Comparison of ENCODE assay signal across 8 cellular contexts in the genomic region with DNA sequence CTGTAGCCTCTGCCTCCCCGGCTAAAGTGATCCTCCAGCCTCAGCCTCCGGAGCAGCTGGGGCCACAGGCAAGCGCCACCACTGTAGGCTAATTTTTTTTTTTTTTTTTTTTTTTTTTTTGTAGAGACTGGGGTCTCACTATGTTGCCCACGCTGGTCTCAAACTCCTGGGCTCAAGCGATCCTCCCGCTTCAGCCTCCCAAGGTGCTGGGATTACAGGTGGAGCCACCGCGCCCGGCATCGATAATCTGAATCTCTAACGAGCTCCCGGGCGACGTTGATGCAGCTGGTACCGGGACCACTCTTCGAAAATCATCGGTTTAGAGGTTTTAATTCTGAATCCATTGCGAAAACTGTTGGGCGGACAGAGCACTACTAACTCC. TPM values are rescaled to one million over a fixed set of nuclear protein-coding genes. Genes with fewer than 3 reads are reported as not detected.
DNase-seq lines count a peak whose midpoint lies in the region; ATAC-seq, FAIRE-seq and TF ChIP-seq lines count a peak whose summit lies in the region.

No MANE protein-coding gene starts in this region.

- TF ChIP-seq POLR2A in K562 (conservative IDR thresholded peaks at IDR 0.05): no peak

- no peaks in the 10 kb centered on the region for H3K9me1 ChIP-seq in K562 (ENCODE audit: control insufficient read depth, insufficient read depth, low read length)

- no peak overlapping the region for H3K23ac ChIP-seq in mesenchymal stem cell (ENCODE audit: low read length in 2 of 2)

- H3K4me1 Mint-ChIP-seq in CD4-positive, alpha-beta T cell (ENCODE audit: low read depth): peaks cover 43% of the 10 kb centered on the region

- TF ChIP-seq RAD21 in K562 (CRISPR knock-in tag; conservative IDR thresholded peaks at IDR 0.05 in 1 of 2, IDR thresholded peaks at IDR 0.05 in 1 of 2): no peak

- in situ Hi-C loops in K562 (cut with MboI): no loop called here

- H4K91ac ChIP-seq in mesenchymal stem cell (ENCODE audit: low read length): no peak overlapping the region

- H2BK120ac ChIP-seq in mesenchymal stem cell (ENCODE audit: low read depth, low read length): no peak overlapping the region

- no peak overlapping the region for H2BK5ac ChIP-seq in mesenchymal stem cell (ENCODE audit: low read depth, low read length, poor library complexity, severe bottlenecking)

- ATAC-seq in CD4-positive, alpha-beta T cell (ENCODE audit: poor library complexity): no peak
- ATAC-seq in HG02763 (IDR thresholded peaks at IDR 0.05; ENCODE audit: unreplicated experiment) (peak; percentile 2), K562 (peak; percentile 2)

- no peak overlapping the region for H2AK5ac ChIP-seq in mesenchymal stem cell (ENCODE audit: low read length, severe bottlenecking)

- peak overlapping the region; percentile 96 for H3K4me3 Mint-ChIP-seq in CD4-positive, alpha-beta T cell

- H3K4me3 ChIP-seq in K562 (peak overlapping the region; percentile 63), mesenchymal stem cell (ENCODE audit: insufficient read depth in 1 of 2, low read depth in 1 of 2, low read length in 2 of 2) (peak overlapping the region; percentile 81 to 97)

- peak overlapping the region in 1 of 2 experiments; percentile 42 for H2BK12ac ChIP-seq in mesenchymal stem cell (ENCODE audit: low read length in 2 of 2)

- H3K36me3 ChIP-seq in K562 (ENCODE audit: control insufficient read depth, insufficient read depth, low read length): peaks cover 16% of the 10 kb centered on the region; the same call in 1 of the 3 replicates
- peaks cover 2 to 10% of the 10 kb centered on the region in 2 experiments for H3K36me3 ChIP-seq in mesenchymal stem cell (ENCODE audit: control insufficient read depth in 1 of 2, insufficient read depth in 2 of 2, low read depth in 1 of 2, low read length in 2 of 2)

- H3K27ac Mint-ChIP-seq in CD4-positive, alpha-beta T cell: peak overlapping the region; percentile 99

- WGBS in K562 (ENCODE audit: insufficient coverage, low coverage, missing lambda C conversion rate): 0% methylated on average over 11 of the region's 19 CpGs
- WGBS in mesenchymal stem cell: 34% methylated on average over 17 of the region's 19 CpGs

- peak overlapping the region; percentile 76 for H3K4me2 ChIP-seq in K562 (ENCODE audit: insufficient read depth, low read length)
- H3K4me2 ChIP-seq in mesenchymal stem cell (ENCODE audit: low read length, poor library complexity, severe bottlenecking): peak overlapping the region; percentile 62

- H3K9ac ChIP-seq in K562 (ENCODE audit: insufficient read depth in 1 of 2, low read depth in 2 of 2, low read length in 2 of 2) (peak overlapping the region; percentile 80 to 94), mesenchymal stem cell (ENCODE audit: low read length) (peak overlapping the region; percentile 99)

- peak overlapping the region in 1 of 2 experiments; percentile 86 for H3K4ac ChIP-seq in mesenchymal stem cell (ENCODE audit: low read depth in 1 of 2, low read length in 2 of 2)

- H3K27me3 ChIP-seq in CD4-positive, alpha-beta T cell (ENCODE audit: control insufficient read depth, insufficient read depth, low read length): no peaks in the 10 kb centered on the region
- no peaks in the 10 kb centered on the region for H3K27me3 ChIP-seq in K562 (ENCODE audit: control insufficient read depth in 2 of 2, insufficient read depth in 2 of 2, low read length in 2 of 2)
- no peaks in the 10 kb centered on the region for H3K27me3 ChIP-seq in mesenchymal stem cell (ENCODE audit: control insufficient read depth in 1 of 2, insufficient read depth in 1 of 2, low read length in 2 of 2)

- no peak overlapping the region for H3K14ac ChIP-seq in mesenchymal stem cell (ENCODE audit: low read length in 2 of 2)

- peak overlapping the region; percentile 97 for H3K27ac ChIP-seq in CD4-positive, alpha-beta T cell (ENCODE audit: low read depth, low read length)
- H3K27ac ChIP-seq in K562 (ENCODE audit: extremely low read depth, low read depth, low read length) (peak overlapping the region; percentile 91), mesenchymal stem cell (ENCODE audit: low read length, poor library complexity, severe bottlenecking) (peak overlapping the region; percentile 65)

- intact Hi-C loops in CD4-positive, alpha-beta T cell (cut with DNase I, micrococcal nuclease): loop anchor here (1.0 to 10.0 kb wide), 6 partner anchors 13 to 606 kb away; a partner anchor contains a TSS
- intact Hi-C loops in K562 (cut with micrococcal nuclease): loop anchor here (10.0 kb wide), 3 partner anchors 224 to 654 kb away; a partner anchor contains a TSS

- peaks cover 29% of the 10 kb centered on the region for H3K79me2 ChIP-seq in K562 (ENCODE audit: control insufficient read depth, insufficient read depth, low read length)

- POLR2A ChIA-PET in CD4-positive, alpha-beta T cell (lab: Charles Lee): interaction anchor here (0.6 to 2.4 kb wide), 13 partner anchors 10 to 971 kb away, joined by 3 to 31 read pairs (median 5); a partner anchor contains a TSS
- POLR2A ChIA-PET in K562 (lab: Yijun Ruan, JAX): interaction anchor here (0.5 to 1.7 kb wide), 5 partner anchors 13 to 1312 kb away, joined by 3 to 4 read pairs (median 3); a partner anchor contains a TSS

- H4K8ac ChIP-seq in mesenchymal stem cell (ENCODE audit: low read length): peak overlapping the region; percentile 52

- H3K27me3 Mint-ChIP-seq in CD4-positive, alpha-beta T cell: no peaks in the 10 kb centered on the region

- no peaks in the 10 kb centered on the region for H3K9me3 Mint-ChIP-seq in CD4-positive, alpha-beta T cell

- no peak for TF ChIP-seq CTCF in CD4-positive, alpha-beta T cell (IDR thresholded peaks at IDR 0.05)
- no peak for TF ChIP-seq CTCF in K562 (IDR thresholded peaks at IDR 0.05 in 2 of 3, conservative IDR thresholded peaks at IDR 0.05 in 1 of 3; ENCODE audit: insufficient read depth in 2 of 3, low read depth in 1 of 3, low read length in 3 of 3)

- CTCF ChIA-PET in CD4-positive, alpha-beta T cell (lab: Charles Lee): interaction anchor here (0.5 to 2.8 kb wide), 5 partner anchors 13 to 604 kb away, joined by 3 to 16 read pairs (median 4); a partner anchor contains a TSS
- CTCF ChIA-PET in K562 (lab: Yijun Ruan, JAX; ENCODE audit: low intra/inter-chr PET ratio): no interaction called here

- DNase-seq in CD4-positive, alpha-beta T cell: no peak
- DNase-seq in K562 (ENCODE audit: extremely low read depth in 1 of 4, low spot score in 3 of 4): no peak
- DNase-seq in mesenchymal stem cell: no peak
- DNase-seq in HT-29 (ENCODE audit: low spot score): no peak
- no peak for DNase-seq in SIG-M5 (lab: John Stamatoyannopoulos, UW)
- DNase-seq in effector CD8-positive, alpha-beta T cell (lab: John Stamatoyannopoulos, UW): no peak
- DNase-seq in stimulated activated CD4-positive, alpha-beta T cell treated with anti-CD3 and anti-CD28 coated beads, Interleukin-4, amount 100 ng/mL, for 24 hours: no peak

- H2AFZ ChIP-seq in K562 (ENCODE audit: low read depth, low read length) (peak overlapping the region; percentile 86), mesenchymal stem cell (ENCODE audit: low read depth, low read length) (peak overlapping the region; percentile 69)

- BruUV-seq in K562 (replicated peaks; lab: Mats Ljungman, UMichigan): TSS peak; percentile 78

- H3K18ac ChIP-seq in mesenchymal stem cell (ENCODE audit: low read depth in 1 of 2, low read length in 2 of 2): peak overlapping the region in 1 of 2 experiments; percentile 5

- peaks cover 17% of the 10 kb centered on the region for H3K79me1 ChIP-seq in mesenchymal stem cell (replicated peaks; ENCODE audit: low read length, poor library complexity, severe bottlenecking)

- H3K9me3 ChIP-seq in CD4-positive, alpha-beta T cell (ENCODE audit: control insufficient read depth, low read length): no peaks in the 10 kb centered on the region
- H3K9me3 ChIP-seq in K562 (replicated peaks; ENCODE audit: control insufficient read depth, insufficient read depth, low read depth, low read length) (no peaks in the 10 kb centered on the region), mesenchymal stem cell (ENCODE audit: control insufficient read depth, low read length) (no peaks in the 10 kb centered on the region)

- FAIRE-seq in K562 (lab: Jason Lieb, UNC): no peak

- peaks cover 44% of the 10 kb centered on the region for H3K36me3 Mint-ChIP-seq in CD4-positive, alpha-beta T cell (ENCODE audit: low read depth)

- H3K4me1 ChIP-seq in K562 (replicated peaks in 1 of 2; ENCODE audit: control insufficient read depth in 2 of 2, insufficient read depth in 2 of 2, low read length in 2 of 2): peaks cover 5 to 7% of the 10 kb centered on the region in 2 experiments; a peak in 3 of 5 replicates
- H3K4me1 ChIP-seq in mesenchymal stem cell (ENCODE audit: control insufficient read depth, insufficient read depth, low read depth, low read length): peaks cover 3% of the 10 kb centered on the region

- no peak for TF ChIP-seq EP300 in K562 (IDR thresholded peaks at IDR 0.05; ENCODE audit: low read length)

- H2BK15ac ChIP-seq in mesenchymal stem cell (ENCODE audit: low read depth, poor library complexity, severe bottlenecking): no peak overlapping the region

- H4K20me1 ChIP-seq in K562 (replicated peaks; ENCODE audit: control insufficient read depth, insufficient read depth, low read length): no peaks in the 10 kb centered on the region

TF ChIP-seq in K562, 482 proteins besides CTCF, POLR2A, EP300 and RAD21 (continues in another document):
- TF ChIP-seq MYBL2 (IDR thresholded peaks at IDR 0.05; ENCODE audit: low read depth) (no peak), MYBL2 (CRISPR knock-in tag; IDR thresholded peaks at IDR 0.05; ENCODE audit: borderline replicate concordance) (no peak)

RNA-seq across cellular contexts. Expression of a gene that starts 0.5 kb away (rescaled TPM):
- 10 to 100 TPM; 21.9 to 22.6 TPM for total RNA-seq in CD4-positive, alpha-beta T cell
- 15.6 and 19.6 TPM in 2 replicates for total RNA-seq in K562 (2011; cell fraction: chromatin; rRNA removed; ENCODE audit: low replicate concordance)
- total RNA-seq in K562 (2011; cell fraction: nucleolus; rRNA removed): 12.3 and 13.0 TPM in 2 replicates
- total RNA-seq in K562 (2011; cell fraction: nucleoplasm; rRNA removed): 15.0 and 16.5 TPM in 2 replicates
- total RNA-seq in K562 (2014; rRNA removed): 7.3 and 10.7 TPM in 2 replicates
- 15.6 and 16.9 TPM in 2 replicates for total RNA-seq in K562 (2014; rRNA removed; fragmentation: Illumina TruSeq; extraction: Trizol)
- 13.7 and 15.3 TPM in 2 replicates for total RNA-seq in K562 (2015; rRNA removed; fragmentation: Illumina TruSeq; extraction: Trizol)
- 12.4 and 12.5 TPM in 2 replicates for total RNA-seq in K562 (2021)
- polyA plus RNA-seq in K562 (2011; rRNA removed): 8.8 and 10.3 TPM in 2 replicates
- 2.5 and 6.6 TPM in 2 replicates for polyA plus RNA-seq in K562 (2011; cell fraction: cytosol; rRNA removed)
- polyA plus RNA-seq in K562 (2011; cell fraction: nucleus; rRNA removed): 2.6 and 3.8 TPM in 2 replicates
- 7.3 and 7.7 TPM in 2 replicates for polyA plus RNA-seq in K562 (2012)
- polyA plus RNA-seq in K562 (2014; fragmentation: Illumina TruSeq; extraction: Trizol): 10.1 and 10.3 TPM in 2 replicates
- polyA plus RNA-seq in K562 (2014; fragmentation: Nextera tagmentation; extraction: Ambion mirVana): 10 to 100 TPM; 27.8 to 31.7 TPM
- 11.2 and 12.1 TPM in 2 replicates for polyA plus RNA-seq in K562 (2014; rRNA removed)
- polyA minus RNA-seq in K562 (2011; rRNA and poly(A)+ RNA removed): 20.1 and 20.4 TPM in 2 replicates
- 4.9 and 10.2 TPM in 2 replicates for polyA minus RNA-seq in K562 (2011; cell fraction: cytosol; rRNA and poly(A)+ RNA removed)
- polyA minus RNA-seq in K562 (2011; cell fraction: nucleus; rRNA and poly(A)+ RNA removed): 4.4 and 7.0 TPM in 2 replicates
- polyA plus RNA-seq in mesenchymal stem cell (2013, experiment 1 of 2): 13.5 TPM
- polyA plus RNA-seq in mesenchymal stem cell (2013, experiment 2 of 2): 12.3 TPM
- 5.8 and 6.1 TPM in 2 replicates for total RNA-seq in HT-29 (2014; rRNA removed; shearing (Covaris generic))
